ENCODE assay signal across 8 cellular contexts in genomic region chr17:42540558-42540957, GRCh38. TPM values are rescaled to one million over a fixed set of nuclear protein-coding genes. Genes with fewer than 3 reads are reported as not detected.
A peak's percentile ranks its signal among the peaks of the same experiment; 100 is the strongest.
DNase-seq lines count a peak whose midpoint lies in the region; ATAC-seq and TF ChIP-seq lines count a peak whose summit lies in the region.
"Not testable (repeated sequence)": the region's sequence is repeated elsewhere in the genome, so short reads cannot be mapped to it uniquely, and the experiment has no call there.

No MANE protein-coding gene starts in this region.

- ATAC-seq in T-cell (replicated peaks in 1 of 4): peak in 1 of 4 experiments; percentile 7
- peak; percentile 7 for ATAC-seq in activated CD8-positive, alpha-beta T cell treated with anti-CD3 and anti-CD28 coated beads, Interleukin-2, amount 10 ng/mL, durations not matched to agents 7 days and 5 days
- ATAC-seq in natural killer cell treated with Interleukin-12 subunit alpha and Interleukin-12 subunit beta and Interleukin-15 and Interleukin-18, amount 100 ng/mL, for 72 hours: not testable (repeated sequence)

- H3K4me3 ChIP-seq in transverse colon: not testable (repeated sequence)

- H3K27me3 Mint-ChIP-seq in Calu3 (ENCODE audit: unreplicated experiment); T-cell; activated CD8-positive, alpha-beta T cell treated with anti-CD3 and anti-CD28 coated beads, Interleukin-2, amount 10 ng/mL, durations not matched to agents 7 days and 5 days (ENCODE audit: low read depth); activated naive CD8-positive, alpha-beta T cell; natural killer cell treated with Interleukin-12 subunit alpha and Interleukin-12 subunit beta and Interleukin-15 and Interleukin-18, amount 100 ng/mL, for 72 hours: not testable (repeated sequence)

- POLR2A ChIA-PET in T-cell (lab: Charles Lee): interaction anchor here (0.5 to 0.8 kb wide), 4 partner anchors 12 to 251 kb away, joined by 3 to 14 read pairs (median 6); partner anchors contain the start of genes HSD17B1 (in 1 of the 2) and TUBG1 (in 1 of the 2)
- POLR2A ChIA-PET in activated CD8-positive, alpha-beta T cell treated with anti-CD3 and anti-CD28 coated beads, Interleukin-2, amount 10 ng/mL, durations not matched to agents 7 days and 5 days (lab: Charles Lee): interaction anchor here (1.5 kb wide), 1 partner anchor 14 kb away, joined by 8 read pairs; no protein-coding TSS in a partner anchor

- H3K4me3 Mint-ChIP-seq in Calu3 (ENCODE audit: low read depth, unreplicated experiment); activated naive CD8-positive, alpha-beta T cell; natural killer cell treated with Interleukin-12 subunit alpha and Interleukin-12 subunit beta and Interleukin-15 and Interleukin-18, amount 100 ng/mL, for 72 hours: not testable (repeated sequence)
- H3K4me3 Mint-ChIP-seq in T-cell: peak overlapping the region in 1 of 3 donors; percentile 53
- H3K4me3 Mint-ChIP-seq in activated CD8-positive, alpha-beta T cell treated with anti-CD3 and anti-CD28 coated beads, Interleukin-2, amount 10 ng/mL, durations not matched to agents 7 days and 5 days: peak overlapping the region; percentile 39

- H3K27ac Mint-ChIP-seq in Calu3 (ENCODE audit: unreplicated experiment) (peak overlapping the region; percentile 4), T-cell (peak overlapping the region; percentile 58 to 83)
- peak overlapping the region; percentile 77 for H3K27ac Mint-ChIP-seq in activated CD8-positive, alpha-beta T cell treated with anti-CD3 and anti-CD28 coated beads, Interleukin-2, amount 10 ng/mL, durations not matched to agents 7 days and 5 days
- H3K27ac Mint-ChIP-seq in activated naive CD8-positive, alpha-beta T cell: peak overlapping the region; percentile 80
- H3K27ac Mint-ChIP-seq in natural killer cell treated with Interleukin-12 subunit alpha and Interleukin-12 subunit beta and Interleukin-15 and Interleukin-18, amount 100 ng/mL, for 72 hours: peak overlapping the region; percentile 27 to 48

- H3K9me3 Mint-ChIP-seq in Calu3 (ENCODE audit: low read depth, unreplicated experiment); T-cell; activated CD8-positive, alpha-beta T cell treated with anti-CD3 and anti-CD28 coated beads, Interleukin-2, amount 10 ng/mL, durations not matched to agents 7 days and 5 days (ENCODE audit: insufficient read depth); activated naive CD8-positive, alpha-beta T cell (ENCODE audit: low read depth); natural killer cell treated with Interleukin-12 subunit alpha and Interleukin-12 subunit beta and Interleukin-15 and Interleukin-18, amount 100 ng/mL, for 72 hours: not testable (repeated sequence)

- BruUV-seq in Calu3 (replicated peaks; lab: Mats Ljungman, UMichigan): not testable (repeated sequence)

- WGBS in transverse colon (ENCODE audit: low coverage in 1 of 2), 2 donors: 80 to 97% methylated on average over 1 to 4 of the region's 4 CpGs

- TF ChIP-seq EP300 in transverse colon (IDR thresholded peaks at IDR 0.05; ENCODE audit: low read depth): not testable (repeated sequence)

- in situ Hi-C loops in transverse colon (cut with MboI; ENCODE audit: low pct_ligation_motif_present in 1 of 4, low pct_unique_long_range_greater_than_20kb in 1 of 4, low sequenced_read_pairs in 3 of 4): not testable (repeated sequence)

- peaks cover 12 to 31% (median 22%) of the 10 kb centered on the region in 4 donors for H3K4me1 ChIP-seq in transverse colon

- H3K4me1 Mint-ChIP-seq in Calu3 (ENCODE audit: low read depth, unreplicated experiment) (peaks cover 39% of the 10 kb centered on the region), T-cell (peaks cover 32 to 38% (median 37%) of the 10 kb centered on the region in 3 donors)
- H3K4me1 Mint-ChIP-seq in activated CD8-positive, alpha-beta T cell treated with anti-CD3 and anti-CD28 coated beads, Interleukin-2, amount 10 ng/mL, durations not matched to agents 7 days and 5 days (ENCODE audit: low read depth): peaks cover 52% of the 10 kb centered on the region
- H3K4me1 Mint-ChIP-seq in activated naive CD8-positive, alpha-beta T cell (ENCODE audit: low read depth): peaks cover 36% of the 10 kb centered on the region
- H3K4me1 Mint-ChIP-seq in natural killer cell treated with Interleukin-12 subunit alpha and Interleukin-12 subunit beta and Interleukin-15 and Interleukin-18, amount 100 ng/mL, for 72 hours (ENCODE audit: low read depth in 2 of 2): peaks cover 23 to 24% of the 10 kb centered on the region in 2 donors

- TF ChIP-seq CTCF in 22Rv1 (IDR thresholded peaks at IDR 0.05); Calu3 (IDR thresholded peaks at IDR 0.05; ENCODE audit: unreplicated experiment); transverse colon (IDR thresholded peaks at IDR 0.05): not testable (repeated sequence)

- intact Hi-C loops in Calu3 (cut with micrococcal nuclease; ENCODE audit: unreplicated experiment); transverse colon (cut with DNase I; ENCODE audit: low total_unique reads): not testable (repeated sequence)

- DNase-seq in Calu3; T-cell; activated CD8-positive, alpha-beta T cell treated with anti-CD3 and anti-CD28 coated beads, Interleukin-2, amount 10 ng/mL, durations not matched to agents 7 days and 5 days; epithelial cell of prostate (ENCODE audit: low read depth, low spot score); natural killer cell treated with Interleukin-12 subunit alpha and Interleukin-12 subunit beta and Interleukin-15 and Interleukin-18, amount 100 ng/mL, for 72 hours (ENCODE audit: low spot score); transverse colon: not testable (repeated sequence)

- TF ChIP-seq POLR2A in transverse colon (IDR thresholded peaks at IDR 0.05): not testable (repeated sequence)

- not testable (repeated sequence) for H3K9me3 ChIP-seq in transverse colon

- CTCF ChIA-PET in Calu3 (lab: Charles Lee): interaction anchor here (0.5 to 1.6 kb wide), 5 partner anchors 13 to 242 kb away, joined by 3 to 6 read pairs (median 4); no protein-coding TSS in a partner anchor
- CTCF ChIA-PET in T-cell (lab: Charles Lee): interaction anchor here (0.8 to 1.3 kb wide), 3 partner anchors 10 to 13 kb away, joined by 3 to 5 read pairs (median 4); no protein-coding TSS in a partner anchor
- CTCF ChIA-PET in activated CD8-positive, alpha-beta T cell treated with anti-CD3 and anti-CD28 coated beads, Interleukin-2, amount 10 ng/mL, durations not matched to agents 7 days and 5 days (lab: Charles Lee): interaction anchor here (1.0 to 2.7 kb wide), 6 partner anchors 9 to 134 kb away, joined by 3 to 15 read pairs (median 4); no protein-coding TSS in a partner anchor

- H3K27me3 ChIP-seq in transverse colon: not testable (repeated sequence)

- not testable (repeated sequence) for H3K36me3 ChIP-seq in transverse colon

- peaks cover 88% of the 10 kb centered on the region for H3K36me3 Mint-ChIP-seq in Calu3 (ENCODE audit: insufficient read depth, unreplicated experiment)
- not testable (repeated sequence) for H3K36me3 Mint-ChIP-seq in T-cell; activated naive CD8-positive, alpha-beta T cell; natural killer cell treated with Interleukin-12 subunit alpha and Interleukin-12 subunit beta and Interleukin-15 and Interleukin-18, amount 100 ng/mL, for 72 hours
- peaks cover 23% of the 10 kb centered on the region for H3K36me3 Mint-ChIP-seq in activated CD8-positive, alpha-beta T cell treated with anti-CD3 and anti-CD28 coated beads, Interleukin-2, amount 10 ng/mL, durations not matched to agents 7 days and 5 days (ENCODE audit: low read depth)

- 0 out of 2 replicates have a peak overlapping the region, but pooled peaks have one; percentile 26 for H3K27ac ChIP-seq in 22Rv1
- peak overlapping the region; percentile 50 for H3K27ac ChIP-seq in epithelial cell of prostate
- H3K27ac ChIP-seq in transverse colon: peak overlapping the region; percentile 48 to 76 (median 68)

RNA-seq across cellular contexts. Expression of gene NAGLU, which starts 4.5 kb away (rescaled TPM):
- total RNA-seq in Calu3 (2022) (53.8 and 59.1 TPM in 2 replicates), T-cell (10 to 100 TPM; 13.2 to 35.1 (median 28.8) TPM), transverse colon (10 to 100 TPM; 35.4 to 95.7 (median 66.2) TPM)
- total RNA-seq in activated CD8-positive, alpha-beta T cell treated with anti-CD3 and anti-CD28 coated beads, Interleukin-2, amount 10 ng/mL, durations not matched to agents 7 days and 5 days: 10 to 100 TPM; 19.3 to 20.5 TPM
- total RNA-seq in natural killer cell treated with Interleukin-12 subunit alpha and Interleukin-12 subunit beta and Interleukin-15 and Interleukin-18, amount 100 ng/mL, for 72 hours: 10 to 100 TPM; 18.1 to 19.3 TPM

RNA-seq across cellular contexts. Expression of gene HSD17B1, which starts 12.2 kb away (rescaled TPM):
- total RNA-seq in Calu3 (2022): 0.88 and 1.0 TPM in 2 replicates
- 1 to 10 TPM; 1.2 to 2.2 (median 1.4) TPM for total RNA-seq in T-cell
- under 1 TPM; 0.53 to 0.60 TPM for total RNA-seq in activated CD8-positive, alpha-beta T cell treated with anti-CD3 and anti-CD28 coated beads, Interleukin-2, amount 10 ng/mL, durations not matched to agents 7 days and 5 days
- total RNA-seq in natural killer cell treated with Interleukin-12 subunit alpha and Interleukin-12 subunit beta and Interleukin-15 and Interleukin-18, amount 100 ng/mL, for 72 hours: 1 to 10 TPM in 1 of 2 donors, under 1 TPM in 1; 0.71 to 1.6 TPM
- total RNA-seq in transverse colon: 1 to 10 TPM in 1 of 4 donors, under 1 TPM in 2, not detected in 1; 0.41 to 2.2 (median 0.95) TPM

RNA-seq across cellular contexts. Expression of gene COASY, which starts 21.4 kb away (rescaled TPM):
- total RNA-seq in Calu3 (2022) (159 and 163 TPM in 2 replicates), T-cell (10 to 100 TPM; 43.2 to 79.0 (median 74.9) TPM), transverse colon (10 to 100 TPM; 46.4 to 91.7 (median 57.6) TPM)
- total RNA-seq in activated CD8-positive, alpha-beta T cell treated with anti-CD3 and anti-CD28 coated beads, Interleukin-2, amount 10 ng/mL, durations not matched to agents 7 days and 5 days: 10 to 100 TPM; 54.8 to 62.1 TPM
- total RNA-seq in natural killer cell treated with Interleukin-12 subunit alpha and Interleukin-12 subunit beta and Interleukin-15 and Interleukin-18, amount 100 ng/mL, for 72 hours: 100 to 1,000 TPM in 1 of 2 donors, 10 to 100 TPM in 1; 83.4 to 126 TPM

RNA-seq across cellular contexts. Expression of gene MLX, which starts 26.3 kb away (rescaled TPM):
- 65.0 and 69.8 TPM in 2 replicates for total RNA-seq in Calu3 (2022)
- 10 to 100 TPM; 31.4 to 68.9 (median 61.2) TPM for total RNA-seq in T-cell
- total RNA-seq in activated CD8-positive, alpha-beta T cell treated with anti-CD3 and anti-CD28 coated beads, Interleukin-2, amount 10 ng/mL, durations not matched to agents 7 days and 5 days: 10 to 100 TPM; 65.8 to 65.9 TPM
- total RNA-seq in natural killer cell treated with Interleukin-12 subunit alpha and Interleukin-12 subunit beta and Interleukin-15 and Interleukin-18, amount 100 ng/mL, for 72 hours: 10 to 100 TPM; 66.8 to 68.4 TPM
- total RNA-seq in transverse colon: 100 to 1,000 TPM in 3 of 4 donors, 10 to 100 TPM in 1; 81.3 to 191 (median 143) TPM

RNA-seq across cellular contexts. Expression of gene PSMC3IP, which starts 37.0 kb away (rescaled TPM):
- 31.8 and 32.4 TPM in 2 replicates for total RNA-seq in Calu3 (2022)
- total RNA-seq in T-cell: 1 to 10 TPM; 2.2 to 4.3 (median 3.2) TPM
- 10 to 100 TPM; 19.2 to 21.8 TPM for total RNA-seq in activated CD8-positive, alpha-beta T cell treated with anti-CD3 and anti-CD28 coated beads, Interleukin-2, amount 10 ng/mL, durations not matched to agents 7 days and 5 days
- 10 to 100 TPM; 20.7 to 41.3 TPM for total RNA-seq in natural killer cell treated with Interleukin-12 subunit alpha and Interleukin-12 subunit beta and Interleukin-15 and Interleukin-18, amount 100 ng/mL, for 72 hours
- 1 to 10 TPM in 2 of 4 donors, under 1 TPM in 1, not detected in 1; 0.96 to 2.6 (median 1.3) TPM for total RNA-seq in transverse colon

Comparison
In these comparisons a context has a peak if more than half of its experiments do, and no peak if none do; other contexts are left out.
1. H3K27ac Mint-ChIP-seq: peak in every context shown above with its lines; median percentile 80 in activated naive CD8-positive, alpha-beta T cell; 77 in activated CD8-positive, alpha-beta T cell treated with anti-CD3 and anti-CD28 coated beads, Interleukin-2, amount 10 ng/mL, durations not matched to agents 7 days and 5 days; 70 in T-cell; 38 in natural killer cell treated with Interleukin-12 subunit alpha and Interleukin-12 subunit beta and Interleukin-15 and Interleukin-18, amount 100 ng/mL, for 72 hours; 4 in Calu3.